11 cellular contexts compared by ENCODE assay signal in the genomic region with DNA sequence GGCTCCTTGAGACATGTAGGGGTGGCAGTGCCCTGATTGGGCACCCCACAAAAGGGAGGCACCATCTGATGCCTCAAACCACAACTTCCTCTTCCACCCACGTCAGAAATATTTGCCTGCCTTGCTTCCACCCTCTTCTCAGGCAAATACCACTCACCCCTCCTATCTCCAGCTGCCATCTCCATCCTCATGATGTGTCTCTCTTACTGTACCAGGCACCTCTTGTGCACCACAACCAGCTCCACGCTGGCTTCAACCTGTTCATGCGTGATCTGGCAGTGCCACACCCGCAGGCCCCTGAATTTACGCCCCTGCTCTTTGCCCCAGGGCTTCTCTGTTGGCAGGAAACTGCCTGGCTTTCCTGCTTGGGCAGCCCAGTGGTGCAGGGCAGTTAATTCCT.
A peak's percentile ranks its signal among the peaks of the same experiment; 100 is the strongest.
DNase-seq lines count a peak whose midpoint lies in the region; ATAC-seq, FAIRE-seq and TF ChIP-seq lines count a peak whose summit lies in the region.
"Had no signal": no experiment of that assay in that cellular context is flagged by ENCODE, and none has a peak within 500 bp of the region (broad histone marks: within the 10 kb centered on the region; RNA-seq: fewer than 3 reads in every experiment).

No MANE protein-coding gene starts in this region.

- TF ChIP-seq CTCF in OCI-LY7 (conservative IDR thresholded peaks at IDR 0.05; ENCODE audit: low read length) (no peak), GM12878 (IDR thresholded peaks at IDR 0.05 in 2 of 3, conservative IDR thresholded peaks at IDR 0.05 in 1 of 3; ENCODE audit: control insufficient read depth in 2 of 3, extremely low read depth in 1 of 3, insufficient read depth in 1 of 3, low read depth in 3 of 3, low read length in 3 of 3) (no peak)

- no peaks in the 10 kb centered on the region; a peak in 1 of 4 replicates for H3K27me3 ChIP-seq in GM12878 (replicated peaks in 1 of 2; ENCODE audit: control insufficient read depth in 2 of 2, insufficient read depth in 2 of 2, low read length in 1 of 2)

- POLR2A ChIA-PET in OCI-LY7 (lab: Charles Lee) (no interaction called here), GM12878 (lab: Charles Lee) (no interaction called here)

- H4K20me1 ChIP-seq in OCI-LY7 (ENCODE audit: insufficient read depth, low read length) (no peaks in the 10 kb centered on the region), GM12878 (ENCODE audit: control insufficient read depth, insufficient read depth) (no peaks in the 10 kb centered on the region)

- H3K36me3 Mint-ChIP-seq in activated naive CD4-positive, alpha-beta T cell treated with anti-CD3 and anti-CD28 coated beads, Interleukin-2, amount 50 U/mL, for 72 hours = no peaks in the 10 kb centered on the region

- 1% methylated on average over 5 of the region's 5 CpGs for WGBS in GM12878 (ENCODE audit: insufficient coverage, insufficient replicate concordance, low lambda C conversion rate, missing lambda C conversion rate)

- H3K36me3 ChIP-seq in OCI-LY7 (ENCODE audit: insufficient read depth, low read length) = no peaks in the 10 kb centered on the region
- H3K36me3 ChIP-seq in GM12878 (ENCODE audit: control insufficient read depth in 2 of 2, insufficient read depth in 2 of 2, low read length in 1 of 2) = no peaks in the 10 kb centered on the region

- no peak overlapping the region for H3K9ac ChIP-seq in GM12878 (ENCODE audit: control insufficient read depth, insufficient read depth, low read length)

- H3K4me1 Mint-ChIP-seq in stimulated activated naive CD8-positive, alpha-beta T cell treated with anti-CD3 and anti-CD28 coated beads, Interleukin-15, amount 100 ng/mL, for 72 hours = peaks cover 33% of the 10 kb centered on the region

- TF ChIP-seq POLR2A in GM12878 (IDR thresholded peaks at IDR 0.05; ENCODE audit: low read depth, low read length) = no peak

- DNase-seq in activated naive CD4-positive, alpha-beta T cell treated with anti-CD3 and anti-CD28 coated beads, Interleukin-2, amount 50 U/mL, for 72 hours (ENCODE audit: low spot score in 2 of 2) = peak in 1 of 2 donors; percentile 50
- no peak for DNase-seq in activated naive CD4-positive, alpha-beta T cell (lab: John Stamatoyannopoulos, UW)
- peak; percentile 31 for DNase-seq in OCI-LY7 (ENCODE audit: low spot score)
- DNase-seq in GM12878 (ENCODE audit: low read depth, low spot score) = no peak
- DNase-seq in stimulated activated naive CD8-positive, alpha-beta T cell treated with anti-CD3 and anti-CD28 coated beads, Interleukin-15, amount 100 ng/mL, for 72 hours = no peak
- DNase-seq in cortex of kidney (lab: John Stamatoyannopoulos, UW) = no peak
- DNase-seq: NCI-H2171 treated with DMSO at 0.1 percent for 48 hours had no signal

- H3K4me3 ChIP-seq in OCI-LY7 (ENCODE audit: low read depth, low read length, poor library complexity, severe bottlenecking) (no peak overlapping the region), GM12878 (no peak overlapping the region)

- RAD21 ChIA-PET in GM12878 (lab: Charles Lee; ENCODE audit: unreplicated experiment) = no interaction called here

- peak overlapping the region; percentile 28 for H3K4me2 ChIP-seq in OCI-LY7 (ENCODE audit: low read length)
- peak overlapping the region; percentile 35; the same call in 1 of the 2 replicates for H3K4me2 ChIP-seq in GM12878 (ENCODE audit: control insufficient read depth, insufficient read depth)

- H2AFZ ChIP-seq in OCI-LY7 (ENCODE audit: low read length) (no peak overlapping the region), GM12878 (ENCODE audit: control insufficient read depth, low read depth, low read length) (no peak overlapping the region)

- TF ChIP-seq EP300 in GM12878 (IDR thresholded peaks at IDR 0.05; ENCODE audit: borderline replicate concordance in 1 of 2, control insufficient read depth in 1 of 2, low read depth in 2 of 2, low read length in 2 of 2) = no peak

- H3K27ac ChIP-seq in OCI-LY7 (ENCODE audit: low read depth, low read length, poor library complexity, severe bottlenecking) (no peak overlapping the region), GM12878 (ENCODE audit: control insufficient read depth, insufficient read depth) (no peak overlapping the region)
- H3K27ac ChIP-seq: C4-2B had no signal

- BruUV-seq in OCI-LY7 (replicated peaks; lab: Mats Ljungman, UMichigan) = no TSS peak
- BruUV-seq in GM12878 (replicated peaks; lab: Mats Ljungman, UMichigan) = no TSS peak

- no peak for TF ChIP-seq RAD21 in GM12878 (IDR thresholded peaks at IDR 0.05; ENCODE audit: insufficient read depth, low read depth, low read length)

- H3K9me3 ChIP-seq in OCI-LY7 (ENCODE audit: low read length) (no peaks in the 10 kb centered on the region), GM12878 (replicated peaks; ENCODE audit: control insufficient read depth, insufficient read depth, low read length) (no peaks in the 10 kb centered on the region)

- peak; percentile 9 to 59 for ATAC-seq in activated naive CD4-positive, alpha-beta T cell treated with anti-CD3 and anti-CD28 coated beads, Interleukin-2, amount 50 U/mL, for 72 hours
- ATAC-seq in GM12878 (peak; percentile 81), HG02852 (IDR thresholded peaks at IDR 0.05; ENCODE audit: unreplicated experiment) (no peak), GM21526 (IDR thresholded peaks at IDR 0.05; ENCODE audit: low FRiP score, unreplicated experiment) (no peak)
- peak; percentile 54 for ATAC-seq in stimulated activated naive CD8-positive, alpha-beta T cell treated with anti-CD3 and anti-CD28 coated beads, Interleukin-15, amount 100 ng/mL, for 72 hours
- ATAC-seq: sciatic nerve had no signal

- H3K79me2 ChIP-seq in OCI-LY7 (ENCODE audit: insufficient read depth, low read depth, low read length) (no peaks in the 10 kb centered on the region), GM12878 (ENCODE audit: control insufficient read depth, insufficient read depth, low read length) (no peaks in the 10 kb centered on the region)

- H3K9me3 Mint-ChIP-seq in activated naive CD4-positive, alpha-beta T cell treated with anti-CD3 and anti-CD28 coated beads, Interleukin-2, amount 50 U/mL, for 72 hours = no peaks in the 10 kb centered on the region
- no peaks in the 10 kb centered on the region for H3K9me3 Mint-ChIP-seq in stimulated activated naive CD8-positive, alpha-beta T cell treated with anti-CD3 and anti-CD28 coated beads, Interleukin-15, amount 100 ng/mL, for 72 hours

- H3K9me2 ChIP-seq in OCI-LY7 (ENCODE audit: insufficient read depth, low read length) = no peaks in the 10 kb centered on the region

- CTCF ChIA-PET in OCI-LY7 (lab: Charles Lee; ENCODE audit: unreplicated experiment) (no interaction called here), GM12878 (lab: Yijun Ruan, JAX) (interaction anchor here (0.8 kb wide), 1 partner anchor 14 kb away, joined by 4 read pairs; no protein-coding TSS in a partner anchor)

- H3K4me1 ChIP-seq in OCI-LY7 (ENCODE audit: insufficient read depth, low read length, poor library complexity, severe bottlenecking) (peaks cover 12% of the 10 kb centered on the region), GM12878 (ENCODE audit: control insufficient read depth, insufficient read depth, low read length) (peaks cover 16% of the 10 kb centered on the region)

- no peak for FAIRE-seq in GM12878 (lab: Jason Lieb, UNC)

- intact Hi-C loops in OCI-LY7 (cut with micrococcal nuclease; ENCODE audit: unreplicated experiment) = no loop called here
- intact Hi-C loops in GM12878 (cut with micrococcal nuclease; ENCODE audit: unreplicated experiment) = no loop called here

- peak overlapping the region in 1 of 2 donors; percentile 52 for H3K4me3 Mint-ChIP-seq in stimulated activated naive CD8-positive, alpha-beta T cell treated with anti-CD3 and anti-CD28 coated beads, Interleukin-15, amount 100 ng/mL, for 72 hours

- SMC1A ChIA-PET in GM12878 (lab: Charles Lee; ENCODE audit: uncharacterized antibody, unreplicated experiment) = interaction anchor here (0.7 kb wide), 1 partner anchor 21 kb away, joined by 3 read pairs; no protein-coding TSS in a partner anchor

- in situ Hi-C loops in GM12878 (cut with MboI) = no loop called here

- no peak overlapping the region for H3K27ac Mint-ChIP-seq in activated naive CD4-positive, alpha-beta T cell treated with anti-CD3 and anti-CD28 coated beads, Interleukin-2, amount 50 U/mL, for 72 hours
- no peak overlapping the region for H3K27ac Mint-ChIP-seq in stimulated activated naive CD8-positive, alpha-beta T cell treated with anti-CD3 and anti-CD28 coated beads, Interleukin-15, amount 100 ng/mL, for 72 hours

- H3K27me3 Mint-ChIP-seq in stimulated activated naive CD8-positive, alpha-beta T cell treated with anti-CD3 and anti-CD28 coated beads, Interleukin-15, amount 100 ng/mL, for 72 hours = peaks cover 97% of the 10 kb centered on the region

TF ChIP-seq in GM12878, 131 proteins besides CTCF, POLR2A, EP300 and RAD21:
- peak; percentile 57 for TF ChIP-seq RUNX3 (IDR thresholded peaks at IDR 0.05; ENCODE audit: low read length)
- TF ChIP-seq SUZ12 (IDR thresholded peaks at IDR 0.05; ENCODE audit: unreplicated experiment) = no peak

Comparison
In these comparisons a context has a peak if more than half of its experiments do, and no peak if none do; other contexts are left out.
1. ATAC-seq: peak in activated naive CD4-positive, alpha-beta T cell treated with anti-CD3 and anti-CD28 coated beads, Interleukin-2, amount 50 U/mL, for 72 hours (2 of 2), GM12878 (single experiment) and stimulated activated naive CD8-positive, alpha-beta T cell treated with anti-CD3 and anti-CD28 coated beads, Interleukin-15, amount 100 ng/mL, for 72 hours (single experiment); none in HG02852 (single experiment) and GM21526 (single experiment).